Comparison of ENCODE assay signal across 9 cellular contexts in the genomic region with DNA sequence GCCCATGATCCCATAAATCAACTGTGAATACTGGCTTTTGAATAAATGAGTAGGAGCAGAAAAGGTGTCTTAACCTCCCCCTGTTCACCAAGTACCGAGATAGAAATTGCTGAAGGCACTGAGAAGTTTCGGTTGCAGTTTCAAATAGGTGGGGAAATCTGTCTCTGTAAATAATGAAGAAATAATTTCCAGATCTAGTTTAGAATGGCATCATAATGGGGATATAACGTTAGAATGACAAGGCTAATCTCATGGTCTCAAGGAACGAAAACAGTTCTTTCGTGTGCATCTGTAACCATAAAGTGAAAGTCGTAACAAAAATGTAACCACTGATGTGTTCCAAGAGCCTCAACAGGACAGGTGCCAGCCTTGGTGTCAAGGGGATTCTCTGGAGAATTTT. TPM values are rescaled to one million over a fixed set of nuclear protein-coding genes. Genes with fewer than 3 reads are reported as not detected.
DNase-seq lines count a peak whose midpoint lies in the region; ATAC-seq lines count a peak whose summit lies in the region.
"Had no signal": no experiment of that assay in that cellular context is flagged by ENCODE, and none has a peak within 500 bp of the region (broad histone marks: within the 10 kb centered on the region; RNA-seq: fewer than 3 reads in every experiment).

No MANE protein-coding gene starts in this region.

- peak; percentile 27 to 59 for ATAC-seq in activated T-cell treated with anti-CD3 and anti-CD28 coated beads, Interleukin-2, amount 50 U/mL, for 4 hours
- ATAC-seq in GM21619 (IDR thresholded peaks at IDR 0.05; ENCODE audit: unreplicated experiment) = peak; percentile 95
- peak; percentile 77 for ATAC-seq in HG03103 (IDR thresholded peaks at IDR 0.05; ENCODE audit: low read depth, unreplicated experiment)
- peak; percentile 60 for ATAC-seq in stimulated activated memory B cell treated with anti-CD40 and anti-IgM and Interleukin-4, amounts not matched to agents 10 μg/mL and 1 μg/mL and 100 μg/mL, for 72 hours

- H3K9me3 Mint-ChIP-seq in activated T-cell treated with anti-CD3 and anti-CD28 coated beads, Interleukin-2, amount 50 U/mL, for 4 hours = no peaks in the 10 kb centered on the region
- H3K9me3 Mint-ChIP-seq in stimulated activated memory B cell treated with anti-CD40 and anti-IgM and Interleukin-4, amounts not matched to agents 10 μg/mL and 1 μg/mL and 100 μg/mL, for 72 hours = no peaks in the 10 kb centered on the region

- no peak for DNase-seq in activated T-cell treated with anti-CD3 and anti-CD28 coated beads, Interleukin-2, amount 50 U/mL, for 4 hours
- no peak for DNase-seq in activated T-cell treated with anti-CD3 and anti-CD28 coated beads, Interleukin-2, amount 50 U/mL, for 48 hours
- no peak for DNase-seq in GOT3 (lab: John Stamatoyannopoulos, UW)
- DNase-seq in NCI-H82 (lab: John Stamatoyannopoulos, UW) = no peak
- no peak for DNase-seq in central memory CD4-positive, alpha-beta T cell
- DNase-seq: Karpas-422 had no signal

- no peaks in the 10 kb centered on the region for H3K36me3 Mint-ChIP-seq in activated T-cell treated with anti-CD3 and anti-CD28 coated beads, Interleukin-2, amount 50 U/mL, for 4 hours (ENCODE audit: insufficient read depth)
- no peaks in the 10 kb centered on the region for H3K36me3 Mint-ChIP-seq in stimulated activated memory B cell treated with anti-CD40 and anti-IgM and Interleukin-4, amounts not matched to agents 10 μg/mL and 1 μg/mL and 100 μg/mL, for 72 hours

- H3K27me3 Mint-ChIP-seq in activated T-cell treated with anti-CD3 and anti-CD28 coated beads, Interleukin-2, amount 50 U/mL, for 4 hours (ENCODE audit: low read depth) = peaks cover 18% of the 10 kb centered on the region
- peaks cover 47% of the 10 kb centered on the region for H3K27me3 Mint-ChIP-seq in stimulated activated memory B cell treated with anti-CD40 and anti-IgM and Interleukin-4, amounts not matched to agents 10 μg/mL and 1 μg/mL and 100 μg/mL, for 72 hours

- no peak overlapping the region for H3K4me3 Mint-ChIP-seq in activated T-cell treated with anti-CD3 and anti-CD28 coated beads, Interleukin-2, amount 50 U/mL, for 4 hours
- H3K4me3 Mint-ChIP-seq in stimulated activated memory B cell treated with anti-CD40 and anti-IgM and Interleukin-4, amounts not matched to agents 10 μg/mL and 1 μg/mL and 100 μg/mL, for 72 hours = no peak overlapping the region

- no peak overlapping the region for H3K27ac Mint-ChIP-seq in stimulated activated memory B cell treated with anti-CD40 and anti-IgM and Interleukin-4, amounts not matched to agents 10 μg/mL and 1 μg/mL and 100 μg/mL, for 72 hours

- H3K4me1 Mint-ChIP-seq in activated T-cell treated with anti-CD3 and anti-CD28 coated beads, Interleukin-2, amount 50 U/mL, for 4 hours (ENCODE audit: low read depth) = no peaks in the 10 kb centered on the region
- peaks cover 9% of the 10 kb centered on the region for H3K4me1 Mint-ChIP-seq in stimulated activated memory B cell treated with anti-CD40 and anti-IgM and Interleukin-4, amounts not matched to agents 10 μg/mL and 1 μg/mL and 100 μg/mL, for 72 hours

RNA-seq across cellular contexts. Expression of a gene that starts 49.9 kb away (rescaled TPM):
- total RNA-seq in activated T-cell treated with anti-CD3 and anti-CD28 coated beads, Interleukin-2, amount 50 U/mL, for 4 hours = 10 to 100 TPM; 29.2 to 33.2 (median 29.3) TPM

Comparison
In these comparisons a context has a peak if more than half of its experiments do, and no peak if none do; other contexts are left out.
1. ATAC-seq: peak in every context shown above with its lines; median percentile 95 in GM21619; 77 in HG03103; 60 in stimulated activated memory B cell treated with anti-CD40 and anti-IgM and Interleukin-4, amounts not matched to agents 10 μg/mL and 1 μg/mL and 100 μg/mL, for 72 hours; 43 in activated T-cell treated with anti-CD3 and anti-CD28 coated beads, Interleukin-2, amount 50 U/mL, for 4 hours.